In genomic region chr2:225573603-225574002, GRCh38 we compare ENCODE assay signal across 19 cellular contexts.
DNase-seq lines count a peak whose midpoint lies in the region; ATAC-seq and TF ChIP-seq lines count a peak whose summit lies in the region.
"Had no signal": no experiment of that assay in that cellular context is flagged by ENCODE, and none has a peak within 500 bp of the region (broad histone marks: within the 10 kb centered on the region; RNA-seq: fewer than 3 reads in every experiment).

No MANE protein-coding gene starts in this region.

- no peak overlapping the region for H3K27ac Mint-ChIP-seq in stimulated activated naive B cell treated with anti-CD40 and anti-IgM and Interleukin-4, amounts not matched to agents 10 μg/mL and 1 μg/mL and 100 μg/mL, for 72 hours
- H3K27ac Mint-ChIP-seq: CD4-positive, CD25-positive, alpha-beta regulatory T cell; GM23338; H9 had no signal

- peak overlapping the region; percentile 45 for H3K4me2 ChIP-seq in OCI-LY3 (ENCODE audit: low read length)
- H3K4me2 ChIP-seq: BLaER1, GM23338 had no signal

- no peaks in the 10 kb centered on the region for H3K9me3 ChIP-seq in OCI-LY3 (ENCODE audit: insufficient read depth, low read length)

- peaks cover 14% of the 10 kb centered on the region for H3K4me1 ChIP-seq in OCI-LY3 (ENCODE audit: low read length)
- H3K4me1 ChIP-seq: BLaER1 had no signal

- no peak overlapping the region; the same call in 1 of the 2 replicates for H2AFZ ChIP-seq in OCI-LY3 (ENCODE audit: low read depth, low read length)
- H2AFZ ChIP-seq: GM23338 had no signal

- in situ Hi-C loops in brain microvascular endothelial cell (cut with HindIII; ENCODE audit: low pct_ligation_motif_present, low sequenced_read_pairs), result no loop called here

- H3K36me3 ChIP-seq in OCI-LY3 (replicated peaks; ENCODE audit: low read depth, low read length), result no peaks in the 10 kb centered on the region
- no peaks in the 10 kb centered on the region for H3K36me3 ChIP-seq in brain microvascular endothelial cell (replicated peaks)
- H3K36me3 ChIP-seq: BLaER1 had no signal

- H3K9me3 Mint-ChIP-seq in stimulated activated naive B cell treated with anti-CD40 and anti-IgM and Interleukin-4, amounts not matched to agents 10 μg/mL and 1 μg/mL and 100 μg/mL, for 72 hours, result peaks cover 6 to 7% of the 10 kb centered on the region in 2 donors

- no peak overlapping the region for H3K4me3 ChIP-seq in OCI-LY3 (ENCODE audit: low read length)
- H3K4me3 ChIP-seq in brain microvascular endothelial cell (ENCODE audit: low read depth, low read length), result no peak overlapping the region
- H3K4me3 ChIP-seq: BLaER1, GM23338 had no signal

- H3K9ac ChIP-seq in OCI-LY3 (ENCODE audit: low read length), result no peak overlapping the region
- H3K9ac ChIP-seq: BLaER1 had no signal

- DNase-seq in SIG-M5 treated with dmso at 0.1 percent for 504 hours (lab: John Stamatoyannopoulos, UW; ENCODE audit: unreplicated experiment), result peak; percentile 12
- DNase-seq in SIG-M5 (lab: John Stamatoyannopoulos, UW), result no peak
- no peak for DNase-seq in stimulated activated naive B cell treated with anti-CD40 and anti-IgM and Interleukin-4, amounts not matched to agents 10 μg/mL and 1 μg/mL and 100 μg/mL, for 72 hours
- DNase-seq in NCI-H774 (lab: John Stamatoyannopoulos, UW), result no peak
- DNase-seq in brain microvascular endothelial cell, result no peak
- DNase-seq: CD4-positive, CD25-positive, alpha-beta regulatory T cell; DMS153; H9; NCI-H1694; NCI-H2029 treated with DMSO at 0.1 percent for 48 hours; NCI-H2227 treated with DMSO at 0.1 percent for 48 hours; NCI-H526 treated with DMSO at 0.1 percent for 48 hours; Right ventricle myocardium superior; RPMI8226 had no signal

- peaks cover 0 to 5% of the 10 kb centered on the region in 2 donors for H3K36me3 Mint-ChIP-seq in stimulated activated naive B cell treated with anti-CD40 and anti-IgM and Interleukin-4, amounts not matched to agents 10 μg/mL and 1 μg/mL and 100 μg/mL, for 72 hours
- H3K36me3 Mint-ChIP-seq: CD4-positive, CD25-positive, alpha-beta regulatory T cell had no signal

- no peaks in the 10 kb centered on the region for H3K79me2 ChIP-seq in OCI-LY3 (ENCODE audit: low read length)

- TF ChIP-seq CTCF in OCI-LY3 (IDR thresholded peaks at IDR 0.05; ENCODE audit: low read depth, low read length), result no peak
- no peak for TF ChIP-seq CTCF in brain microvascular endothelial cell (IDR thresholded peaks at IDR 0.05; ENCODE audit: low read depth, low read length, missing control alignments)

- ATAC-seq in HG03565 (IDR thresholded peaks at IDR 0.05; ENCODE audit: unreplicated experiment) (peak; percentile 45), GM21529 (IDR thresholded peaks at IDR 0.05; ENCODE audit: unreplicated experiment) (no peak)
- ATAC-seq in stimulated activated naive B cell treated with anti-CD40 and anti-IgM and Interleukin-4, amounts not matched to agents 10 μg/mL and 1 μg/mL and 100 μg/mL, for 72 hours (replicated peaks), result peak; percentile 38 to 46
- ATAC-seq: GM23338 had no signal

- H3K27ac ChIP-seq in OCI-LY3 (ENCODE audit: low read length) (no peak overlapping the region), brain microvascular endothelial cell (no peak overlapping the region)
- H3K27ac ChIP-seq: BLaER1 had no signal

- H3K27me3 ChIP-seq in OCI-LY3 (ENCODE audit: low read depth, low read length) (no peaks in the 10 kb centered on the region), brain microvascular endothelial cell (replicated peaks) (no peaks in the 10 kb centered on the region)
- H3K27me3 ChIP-seq: BLaER1 had no signal

- H3K27me3 Mint-ChIP-seq in stimulated activated naive B cell treated with anti-CD40 and anti-IgM and Interleukin-4, amounts not matched to agents 10 μg/mL and 1 μg/mL and 100 μg/mL, for 72 hours, result peaks cover 0 to 12% of the 10 kb centered on the region in 2 donors
- H3K27me3 Mint-ChIP-seq: CD4-positive, CD25-positive, alpha-beta regulatory T cell had no signal

- H4K20me1 ChIP-seq in OCI-LY3 (ENCODE audit: insufficient read depth, low read length), result no peaks in the 10 kb centered on the region
- H4K20me1 ChIP-seq: BLaER1 had no signal

- no peak overlapping the region for H3K4me3 Mint-ChIP-seq in stimulated activated naive B cell treated with anti-CD40 and anti-IgM and Interleukin-4, amounts not matched to agents 10 μg/mL and 1 μg/mL and 100 μg/mL, for 72 hours
- H3K4me3 Mint-ChIP-seq: GM23338, H9 had no signal

- no peaks in the 10 kb centered on the region for H3K4me1 Mint-ChIP-seq in stimulated activated naive B cell treated with anti-CD40 and anti-IgM and Interleukin-4, amounts not matched to agents 10 μg/mL and 1 μg/mL and 100 μg/mL, for 72 hours
- H3K4me1 Mint-ChIP-seq: CD4-positive, CD25-positive, alpha-beta regulatory T cell had no signal
